In the genomic region with DNA sequence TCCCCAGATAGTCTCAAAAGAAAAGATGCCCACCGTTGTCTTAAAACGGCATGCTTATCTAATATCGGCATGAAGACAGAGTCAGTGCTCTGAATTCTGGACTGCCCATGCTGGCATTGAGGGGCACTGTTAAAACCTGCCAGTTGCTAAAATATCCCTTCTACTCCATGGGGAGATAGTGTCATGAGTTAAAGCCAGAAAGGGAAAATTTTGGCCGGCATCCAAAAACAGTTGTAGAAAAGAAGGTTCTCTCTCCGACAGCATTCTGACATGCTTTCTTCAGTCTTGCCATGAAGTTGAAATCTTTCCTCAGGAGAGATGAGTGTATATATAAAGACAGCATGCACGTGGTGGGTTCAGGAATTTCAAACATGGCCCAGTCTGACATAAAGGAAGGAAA, we compare ENCODE assay signal across 21 cellular contexts.
"Had no signal": no experiment of that assay in that cellular context is flagged by ENCODE, and none has a peak within 500 bp of the region (broad histone marks: within the 10 kb centered on the region; RNA-seq: fewer than 3 reads in every experiment).

No MANE protein-coding gene starts in this region.

- H3K27ac ChIP-seq: SJSA1 had no signal

- H3K4me1 ChIP-seq: SJSA1 had no signal

- H3K36me3 ChIP-seq: SJSA1 had no signal

- H3K27me3 ChIP-seq: SJSA1 had no signal

- H3K27me3 Mint-ChIP-seq: activated CD8-positive, alpha-beta T cell treated with anti-CD3 and anti-CD28 coated beads for 36 hours; activated naive CD4-positive, alpha-beta T cell treated with anti-CD3 and anti-CD28 coated beads, Interleukin-2, amount 10 ng/mL, durations not matched to agents 7 days and 5 days; activated naive CD8-positive, alpha-beta T cell treated with anti-CD3 and anti-CD28 coated beads for 36 hours had no signal

- H3K36me3 Mint-ChIP-seq: activated naive CD4-positive, alpha-beta T cell treated with anti-CD3 and anti-CD28 coated beads, Interleukin-2, amount 10 ng/mL, durations not matched to agents 7 days and 5 days; activated naive CD8-positive, alpha-beta T cell treated with anti-CD3 and anti-CD28 coated beads for 36 hours had no signal

- H3K4me1 Mint-ChIP-seq: activated naive CD4-positive, alpha-beta T cell treated with anti-CD3 and anti-CD28 coated beads, Interleukin-2, amount 10 ng/mL, durations not matched to agents 7 days and 5 days; activated naive CD8-positive, alpha-beta T cell treated with anti-CD3 and anti-CD28 coated beads for 36 hours had no signal

- H3K9me3 ChIP-seq: SJSA1 had no signal

- DNase-seq: activated CD4-positive, alpha-beta T cell treated with anti-CD3 and anti-CD28 coated beads for 4 hours; activated CD8-positive, alpha-beta memory T cell treated with anti-CD3 and anti-CD28 coated beads, Interleukin-2, amount 50 U/mL, for 4 hours; activated CD8-positive, alpha-beta T cell treated with anti-CD3 and anti-CD28 coated beads for 36 hours; activated gamma-delta T cell treated with Interleukin-2 at 50 U/mL for 16 hours; activated naive CD4-positive, alpha-beta T cell treated with anti-CD3 and anti-CD28 coated beads, Interleukin-2, amount 10 ng/mL, durations not matched to agents 7 days and 5 days; activated naive CD8-positive, alpha-beta T cell treated with anti-CD3 and anti-CD28 coated beads for 36 hours; activated T-cell treated with anti-CD3 and anti-CD28 coated beads, Interleukin-2, amount 50 U/mL, for 72 hours; anterior cingulate cortex; caudate nucleus; IMR-90; Kasumi-1; KBM-7; NCI-H146; NCI-H187 treated with DMSO at 0.1 percent for 48 hours; NCI-H2081 treated with DMSO at 0.1 percent for 48 hours; NCI-H526; NCI-H82; SHP77 had no signal

- H3K27ac Mint-ChIP-seq: activated CD8-positive, alpha-beta T cell treated with anti-CD3 and anti-CD28 coated beads for 36 hours; activated naive CD4-positive, alpha-beta T cell treated with anti-CD3 and anti-CD28 coated beads, Interleukin-2, amount 10 ng/mL, durations not matched to agents 7 days and 5 days; activated naive CD8-positive, alpha-beta T cell treated with anti-CD3 and anti-CD28 coated beads for 36 hours; activated T-cell treated with anti-CD3 and anti-CD28 coated beads, Interleukin-2, amount 50 U/mL, for 72 hours; activated T-helper 2 cell treated with anti-CD3 and anti-CD28 coated beads, Interferon-gamma antibody, Interleukin-2, Interleukin-4, amounts not matched to agents 10 μg/mL and 5 μg/mL and 100 μg/mL, durations not matched to agents 14 hours and 24 hours and 36 hours; T-helper 1 cell treated with Interleukin-12 subunit alpha and Interleukin-12 subunit beta and Interleukin-4 antibody, amounts not matched to agents 30 μg/mL and 1 μg/mL, for 36 hours had no signal

- H3K4me3 ChIP-seq: SJSA1 had no signal

- H3K9me3 Mint-ChIP-seq: activated naive CD8-positive, alpha-beta T cell treated with anti-CD3 and anti-CD28 coated beads for 36 hours; T-helper 1 cell treated with Interleukin-12 subunit alpha and Interleukin-12 subunit beta and Interleukin-4 antibody, amounts not matched to agents 30 μg/mL and 1 μg/mL, for 36 hours had no signal

- H3K4me3 Mint-ChIP-seq: activated CD8-positive, alpha-beta T cell treated with anti-CD3 and anti-CD28 coated beads for 36 hours; activated naive CD4-positive, alpha-beta T cell treated with anti-CD3 and anti-CD28 coated beads, Interleukin-2, amount 10 ng/mL, durations not matched to agents 7 days and 5 days; activated naive CD8-positive, alpha-beta T cell treated with anti-CD3 and anti-CD28 coated beads for 36 hours; activated T-cell treated with anti-CD3 and anti-CD28 coated beads, Interleukin-2, amount 50 U/mL, for 72 hours; T-helper 1 cell treated with Interleukin-12 subunit alpha and Interleukin-12 subunit beta and Interleukin-4 antibody, amounts not matched to agents 30 μg/mL and 1 μg/mL, for 36 hours had no signal
